In genomic region chr13:33487575-33488243, GRCh38 we compare ENCODE assay signal across 8 cellular contexts.
DNase-seq lines count a peak whose midpoint lies in the region; ATAC-seq and TF ChIP-seq lines count a peak whose summit lies in the region.

No MANE protein-coding gene starts in this region.

- H3K4me3 ChIP-seq in fibroblast of the aortic adventitia (ENCODE audit: low read depth, low read length) (peak overlapping the region; percentile 47), skeletal muscle satellite cell (ENCODE audit: low read length) (peak overlapping the region; percentile 61)

- no peaks in the 10 kb centered on the region for H3K27me3 ChIP-seq in skeletal muscle satellite cell (ENCODE audit: control insufficient read depth, insufficient read depth, low read length)

- H3K4me2 ChIP-seq in skeletal muscle satellite cell (ENCODE audit: low read length): peak overlapping the region; percentile 80

- peaks cover 13% of the 10 kb centered on the region for H3K4me1 ChIP-seq in skeletal muscle satellite cell (ENCODE audit: control insufficient read depth, insufficient read depth, low read length)

- DNase-seq in Ammon's horn (ENCODE audit: low spot score) (peak; percentile 77), H4 (ENCODE audit: low spot score) (peak; percentile 38), NOMO-1 treated with dmso at 0.1 percent for 144 hours (lab: John Stamatoyannopoulos, UW; ENCODE audit: unreplicated experiment) (peak; percentile 66), fibroblast of the aortic adventitia (ENCODE audit: low read depth) (peak; percentile 80), GM19240 (ENCODE audit: insufficient read length, low spot score) (no peak)
- DNase-seq in activated CD4-positive, alpha-beta T cell treated with anti-CD3 and anti-CD28 coated beads for 1 hour: no peak

- no peaks in the 10 kb centered on the region for H3K36me3 ChIP-seq in skeletal muscle satellite cell (ENCODE audit: insufficient read depth, low read length)

- no peak for ATAC-seq in HG02981 (IDR thresholded peaks at IDR 0.05; ENCODE audit: unreplicated experiment)

- peak overlapping the region; percentile 62 for H3K9ac ChIP-seq in skeletal muscle satellite cell (ENCODE audit: low read depth, low read length)

- peaks cover 3% of the 10 kb centered on the region for H3K9me3 ChIP-seq in skeletal muscle satellite cell (replicated peaks; ENCODE audit: low read length)

- TF ChIP-seq CTCF in fibroblast of the aortic adventitia (IDR thresholded peaks at IDR 0.05; ENCODE audit: insufficient read depth, low read length): peak; percentile 74

Comparison
In these comparisons a context has a peak if more than half of its experiments do, and no peak if none do; other contexts are left out.
1. DNase-seq: peak in Ammon's horn (single experiment), H4 (single experiment), NOMO-1 treated with dmso at 0.1 percent for 144 hours (single experiment) and fibroblast of the aortic adventitia (single experiment); none in GM19240 (single experiment) and activated CD4-positive, alpha-beta T cell treated with anti-CD3 and anti-CD28 coated beads for 1 hour (single experiment).